ENCODE assay signal across 34 cellular contexts in the genomic region with DNA sequence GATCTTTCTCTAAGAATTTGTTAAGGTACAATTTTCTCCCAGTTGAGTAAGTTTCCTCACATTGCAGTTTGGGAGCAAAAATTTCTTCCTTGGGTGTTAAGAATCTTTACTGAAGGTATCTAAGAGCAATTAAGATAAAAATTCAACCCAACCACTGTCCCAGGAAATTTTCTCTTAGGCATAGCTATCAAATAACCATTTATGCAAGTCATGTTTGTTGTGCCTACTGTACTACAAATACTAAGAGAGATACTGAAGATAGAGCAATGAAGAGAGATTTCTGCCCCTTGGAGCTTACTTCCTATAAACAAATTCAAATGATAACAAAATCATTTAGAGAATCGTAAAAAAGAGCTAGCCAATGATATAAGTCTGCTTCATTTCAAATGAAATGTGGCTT.
"Had no signal": no experiment of that assay in that cellular context is flagged by ENCODE, and none has a peak within 500 bp of the region (broad histone marks: within the 10 kb centered on the region; RNA-seq: fewer than 3 reads in every experiment).

No MANE protein-coding gene starts in this region.

- H3K36me3 ChIP-seq: MG63 had no signal

- H3K9me3 ChIP-seq: MG63 had no signal

- H3K4me3 ChIP-seq: MG63 had no signal

- DNase-seq: Karpas-422, Kasumi-1, MG63, MM.1S, MV-4-11, NCI-H1048, NCI-H1092, NCI-H1092 treated with DMSO at 0.1 percent for 48 hours, NCI-H1105, NCI-H1105 treated with DMSO at 0.1 percent for 48 hours, NCI-H1417, NCI-H1417 treated with DMSO at 0.1 percent for 48 hours, NCI-H1436, NCI-H1436 treated with DMSO at 0.1 percent for 48 hours, NCI-H146, NCI-H1694, NCI-H1694 treated with DMSO at 0.1 percent for 48 hours, NCI-H187, NCI-H187 treated with DMSO at 0.1 percent for 48 hours, NCI-H1930, NCI-H2029, NCI-H2029 treated with DMSO at 0.1 percent for 48 hours, NCI-H2081, NCI-H2081 treated with DMSO at 0.1 percent for 48 hours, NCI-H2107, NCI-H2171, NCI-H2171 treated with DMSO at 0.1 percent for 48 hours, NCI-H2227 treated with DMSO at 0.1 percent for 48 hours, NCI-H226, NCI-H345, NCI-H446, NCI-H446 treated with DMSO at 0.1 percent for 48 hours, NCI-H510A, NCI-H510A treated with DMSO at 0.1 percent for 48 hours had no signal

- H3K27me3 ChIP-seq: MG63 had no signal
